Comparison of ENCODE assay signal across 7 cellular contexts in the genomic region with DNA sequence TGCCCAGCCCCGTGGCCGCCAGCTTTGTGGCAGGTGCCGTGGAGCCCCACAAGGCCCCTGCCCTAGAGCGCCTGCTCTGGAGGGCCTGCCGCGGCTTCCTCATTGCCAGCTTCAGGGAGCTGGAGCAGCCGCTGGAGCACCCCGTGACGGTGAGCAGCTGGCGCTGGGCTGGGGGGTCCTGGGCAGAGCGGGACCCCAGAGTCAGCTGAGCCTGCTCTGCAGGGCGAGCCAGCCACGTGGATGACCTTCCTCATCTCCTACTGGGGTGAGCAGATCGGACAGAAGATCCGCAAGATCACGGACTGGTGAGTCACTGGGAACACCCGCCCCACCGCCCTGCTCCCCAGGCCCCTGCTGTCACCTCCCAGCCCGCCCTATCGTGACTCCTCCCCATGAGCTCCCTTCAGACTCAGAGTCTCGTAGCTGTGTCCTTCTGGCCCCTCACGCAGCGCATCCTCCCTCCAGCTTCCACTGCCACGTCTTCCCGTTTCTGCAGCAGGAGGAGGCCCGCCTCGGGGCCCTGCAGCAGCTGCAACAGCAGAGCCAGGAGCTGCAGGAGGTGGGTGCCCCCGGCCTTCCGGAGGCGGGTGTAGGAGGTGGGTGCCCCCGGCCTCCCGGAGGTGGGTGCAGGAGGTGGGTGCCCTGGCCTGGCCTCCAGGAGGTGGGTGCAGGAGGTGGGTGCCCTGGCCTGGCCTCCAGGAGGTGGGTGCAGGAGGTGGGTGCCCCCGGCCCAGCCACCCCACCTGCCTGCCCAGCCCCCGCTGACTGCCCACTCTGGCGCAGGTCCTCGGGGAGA. TPM values are rescaled to one million over a fixed set of nuclear protein-coding genes. Genes with fewer than 3 reads are reported as not detected.
DNase-seq lines count a peak whose midpoint lies in the region; ATAC-seq and TF ChIP-seq lines count a peak whose summit lies in the region.
"Had no signal": no experiment of that assay in that cellular context is flagged by ENCODE, and none has a peak within 500 bp of the region (broad histone marks: within the 10 kb centered on the region; RNA-seq: fewer than 3 reads in every experiment).

No MANE protein-coding gene starts in this region.

- WGBS in spleen, 5 donors, result 87 to 93% (median 92%) methylated on average over 19 to 36 of the region's 36 CpGs

- H3K4me3 ChIP-seq in spleen, result no peak overlapping the region

- H3K36me3 Mint-ChIP-seq in activated B cell treated with CpG ODN at 0.5 μM for 24 hours (ENCODE audit: low read depth), result peaks cover 45% of the 10 kb centered on the region

- no peak for TF ChIP-seq CTCF in activated B cell treated with CpG ODN at 0.5 μM for 24 hours (IDR thresholded peaks at IDR 0.05)
- no peak for TF ChIP-seq CTCF in spleen (IDR thresholded peaks at IDR 0.05 in 8 of 11, conservative IDR thresholded peaks at IDR 0.05 in 3 of 11)

- POLR2A ChIA-PET in activated B cell treated with CpG ODN at 0.5 μM for 24 hours (lab: Charles Lee), result interaction anchor here (3.5 kb wide), 1 partner anchor 13 kb away, joined by 12 read pairs; a partner anchor contains a TSS

- ATAC-seq in activated B cell treated with CpG ODN at 0.5 μM for 24 hours (ENCODE audit: low read depth), result no peak

- peak; percentile 15 for DNase-seq in NCI-H1436 (lab: John Stamatoyannopoulos, UW)
- no peak for DNase-seq in NCI-H1436 treated with DMSO at 0.1 percent for 48 hours (lab: John Stamatoyannopoulos, UW)
- DNase-seq in activated B cell treated with CpG ODN at 0.5 μM for 24 hours, result peak; percentile 15
- peak; percentile 75 for DNase-seq in spleen
- no peak for DNase-seq in middle frontal gyrus (ENCODE audit: extremely low spot score, low spot score)
- no peak for DNase-seq in NCI-H526 (lab: John Stamatoyannopoulos, UW)
- DNase-seq: activated T-cell treated with anti-CD3 and anti-CD28 coated beads, Interleukin-2, amount 50 U/mL, for 24 hours had no signal

- peaks cover 0 to 76% (median 71%) of the 10 kb centered on the region in 6 donors for H3K36me3 ChIP-seq in spleen

- H3K4me3 Mint-ChIP-seq in activated B cell treated with CpG ODN at 0.5 μM for 24 hours, result no peak overlapping the region
- H3K4me3 Mint-ChIP-seq: activated T-cell treated with anti-CD3 and anti-CD28 coated beads, Interleukin-2, amount 50 U/mL, for 24 hours had no signal

- H3K27me3 ChIP-seq in spleen (replicated peaks in 1 of 7), result no peaks in the 10 kb centered on the region

- CTCF ChIA-PET in activated B cell treated with CpG ODN at 0.5 μM for 24 hours (lab: Charles Lee), result interaction anchor here (1.5 kb wide), 1 partner anchor 166 kb away, joined by 4 read pairs; no protein-coding TSS in a partner anchor

- H3K27ac ChIP-seq in spleen, result peak overlapping the region in 1 of 8 donors; percentile 97

- H3K4me1 Mint-ChIP-seq in activated B cell treated with CpG ODN at 0.5 μM for 24 hours, result peaks cover 25% of the 10 kb centered on the region

- H3K9me3 Mint-ChIP-seq in activated B cell treated with CpG ODN at 0.5 μM for 24 hours, result no peaks in the 10 kb centered on the region
- H3K9me3 Mint-ChIP-seq: activated T-cell treated with anti-CD3 and anti-CD28 coated beads, Interleukin-2, amount 50 U/mL, for 24 hours had no signal

- no peak for TF ChIP-seq POLR2A in spleen (IDR thresholded peaks at IDR 0.05)

- H3K27me3 Mint-ChIP-seq in activated B cell treated with CpG ODN at 0.5 μM for 24 hours, result no peaks in the 10 kb centered on the region
- H3K27me3 Mint-ChIP-seq: activated T-cell treated with anti-CD3 and anti-CD28 coated beads, Interleukin-2, amount 50 U/mL, for 24 hours had no signal

- peaks cover 14 to 50% (median 38%) of the 10 kb centered on the region in 6 donors for H3K4me1 ChIP-seq in spleen

- H3K27ac Mint-ChIP-seq in activated B cell treated with CpG ODN at 0.5 μM for 24 hours, result no peak overlapping the region
- H3K27ac Mint-ChIP-seq: activated T-cell treated with anti-CD3 and anti-CD28 coated beads, Interleukin-2, amount 50 U/mL, for 24 hours had no signal

- intact Hi-C loops in activated B cell treated with CpG ODN at 0.5 μM for 24 hours (cut with micrococcal nuclease), result no loop called here
- intact Hi-C loops in spleen (cut with DNase I; ENCODE audit: low total_unique reads), result no loop called here

- H3K9me3 ChIP-seq in spleen, result no peaks in the 10 kb centered on the region

RNA-seq across cellular contexts. Expression of a gene that starts 4.7 kb away (rescaled TPM):
- 209 and 227 TPM in 2 replicates for total RNA-seq in activated B cell treated with CpG ODN at 0.5 μM for 24 hours
- total RNA-seq in spleen, result 100 to 1,000 TPM; 286 to 540 (median 360) TPM
- polyA plus RNA-seq in spleen, result 100 to 1,000 TPM; 199 to 707 (median 698) TPM

RNA-seq across cellular contexts. Expression of a gene that starts 13.1 kb away (rescaled TPM):
- 93.7 and 101 TPM in 2 replicates for total RNA-seq in activated B cell treated with CpG ODN at 0.5 μM for 24 hours
- 100 to 1,000 TPM in 2 of 7 donors, 10 to 100 TPM in 5; 75.4 to 125 (median 91.5) TPM for total RNA-seq in spleen
- 100 to 1,000 TPM in 2 of 3 donors, 10 to 100 TPM in 1; 94.8 to 132 (median 105) TPM for polyA plus RNA-seq in spleen

RNA-seq across cellular contexts. Expression of a gene that starts 33.4 kb away (rescaled TPM):
- 0.53 and 0.98 TPM in 2 replicates for total RNA-seq in activated B cell treated with CpG ODN at 0.5 μM for 24 hours
- total RNA-seq in spleen, result 10 to 100 TPM; 24.8 to 46.8 (median 37.8) TPM
- 10 to 100 TPM in 1 of 3 donors, 1 to 10 TPM in 2; 7.8 to 16.4 (median 7.9) TPM for polyA plus RNA-seq in spleen

RNA-seq across cellular contexts. Expression of a gene that starts 39.6 kb away (rescaled TPM):
- total RNA-seq in activated B cell treated with CpG ODN at 0.5 μM for 24 hours (117 and 133 TPM in 2 replicates), spleen (100 to 1,000 TPM; 110 to 151 (median 128) TPM)
- polyA plus RNA-seq in spleen, result 100 to 1,000 TPM; 112 to 192 (median 162) TPM

Comparison
In these comparisons a context has a peak if more than half of its experiments do, and no peak if none do; other contexts are left out.
1. DNase-seq: peak in NCI-H1436 (single experiment), activated B cell treated with CpG ODN at 0.5 μM for 24 hours (single experiment) and spleen (single experiment); none in NCI-H1436 treated with DMSO at 0.1 percent for 48 hours (single experiment), middle frontal gyrus (single experiment) and NCI-H526 (0 of 2).
2. RNA of a gene that starts 33.4 kb away (total RNA-seq): 24.8 to 46.8 TPM in spleen; 0.53 to 0.98 TPM in activated B cell treated with CpG ODN at 0.5 μM for 24 hours; every median in the first group is over 10 times any median in the second.